ENCODE assay signal across 31 cellular contexts in the genomic region with DNA sequence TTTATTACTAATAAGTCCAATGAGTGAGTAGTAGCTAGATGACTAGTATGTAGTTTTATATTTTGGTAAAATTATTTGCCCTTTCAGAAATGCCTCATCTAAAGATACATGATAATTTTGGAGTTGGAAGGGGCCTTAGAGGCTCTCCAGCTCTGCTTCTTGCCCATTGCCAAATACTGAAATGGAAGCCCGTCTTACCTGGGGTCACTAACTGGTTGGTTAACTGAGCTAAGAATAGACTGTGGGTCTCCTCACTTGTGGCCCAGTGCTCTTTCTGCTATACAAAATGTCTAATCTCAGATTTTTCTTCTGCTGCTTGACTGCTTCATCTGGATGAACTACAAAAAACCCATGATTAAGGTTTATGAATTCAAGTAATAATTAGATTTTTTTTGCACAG.
"Had no signal": no experiment of that assay in that cellular context is flagged by ENCODE, and none has a peak within 500 bp of the region (broad histone marks: within the 10 kb centered on the region; RNA-seq: fewer than 3 reads in every experiment).

No MANE protein-coding gene starts in this region.

- H3K9me3 ChIP-seq: left lung, lower lobe of right lung, mucosa of descending colon, pancreas, prostate gland, stomach, testis, thyroid gland, upper lobe of right lung had no signal

- FAIRE-seq: islet of Langerhans, kidney, pancreas, urothelium cell line had no signal

- H3K27me3 ChIP-seq: left lung, pancreas, stomach, testis, thyroid gland, upper lobe of right lung had no signal

- H3K4me1 ChIP-seq: left lung, lower lobe of right lung, pancreas, prostate gland, stomach, testis, thyroid gland, upper lobe of right lung had no signal

- H3K4me1 Mint-ChIP-seq: immature natural killer cell; memory B cell; naive thymus-derived CD4-positive, alpha-beta T cell; stimulated activated naive B cell treated with anti-CD40 and anti-IgM and Interleukin-4, amounts not matched to agents 10 μg/mL and 1 μg/mL and 100 μg/mL, for 72 hours had no signal

- H3K4me3 ChIP-seq: left lung, lower lobe of right lung, mucosa of descending colon, pancreas, prostate gland, skin epidermis, stomach, testis, thyroid gland, upper lobe of right lung had no signal

- H3K27ac Mint-ChIP-seq: immature natural killer cell; memory B cell; naive thymus-derived CD4-positive, alpha-beta T cell; natural killer cell treated with Interleukin-12 subunit alpha and Interleukin-12 subunit beta and Interleukin-15 and Interleukin-18, amount 100 ng/mL, for 72 hours; stimulated activated naive B cell treated with anti-CD40 and anti-IgM and Interleukin-4, amounts not matched to agents 10 μg/mL and 1 μg/mL and 100 μg/mL, for 72 hours had no signal

- H3K36me3 ChIP-seq: pancreas, prostate gland had no signal

- H3K9me3 Mint-ChIP-seq: immature natural killer cell; memory B cell; natural killer cell treated with Interleukin-12 subunit alpha and Interleukin-12 subunit beta and Interleukin-15 and Interleukin-18, amount 100 ng/mL, for 72 hours; stimulated activated naive B cell treated with anti-CD40 and anti-IgM and Interleukin-4, amounts not matched to agents 10 μg/mL and 1 μg/mL and 100 μg/mL, for 72 hours had no signal

- ATAC-seq: left colon; left lung; lower lobe of right lung; mucosa of descending colon; naive thymus-derived CD4-positive, alpha-beta T cell; natural killer cell treated with Interleukin-12 subunit alpha and Interleukin-12 subunit beta and Interleukin-15 and Interleukin-18, amount 100 ng/mL, for 72 hours; pancreas; right cardiac atrium; sciatic nerve; stimulated activated naive B cell treated with anti-CD40 and anti-IgM and Interleukin-4, amounts not matched to agents 10 μg/mL and 1 μg/mL and 100 μg/mL, for 72 hours; stimulated activated naive CD8-positive, alpha-beta T cell treated with anti-CD3 and anti-CD28 coated beads, Interleukin-15, Interleukin-2, amounts not matched to agents 100 U/mL and 50 U/mL, for 24 hours; upper lobe of right lung had no signal

- H3K27ac ChIP-seq: left lung, lower lobe of right lung, pancreas, prostate gland, skin epidermis, stomach, testis, thyroid gland, upper lobe of right lung had no signal

- H3K36me3 Mint-ChIP-seq: natural killer cell treated with Interleukin-12 subunit alpha and Interleukin-12 subunit beta and Interleukin-15 and Interleukin-18, amount 100 ng/mL, for 72 hours had no signal

- H3K27me3 Mint-ChIP-seq: memory B cell; naive thymus-derived CD4-positive, alpha-beta T cell; natural killer cell treated with Interleukin-12 subunit alpha and Interleukin-12 subunit beta and Interleukin-15 and Interleukin-18, amount 100 ng/mL, for 72 hours; stimulated activated naive B cell treated with anti-CD40 and anti-IgM and Interleukin-4, amounts not matched to agents 10 μg/mL and 1 μg/mL and 100 μg/mL, for 72 hours had no signal

- H3K4me3 Mint-ChIP-seq: immature natural killer cell; memory B cell; naive thymus-derived CD4-positive, alpha-beta T cell; natural killer cell treated with Interleukin-12 subunit alpha and Interleukin-12 subunit beta and Interleukin-15 and Interleukin-18, amount 100 ng/mL, for 72 hours; stimulated activated naive B cell treated with anti-CD40 and anti-IgM and Interleukin-4, amounts not matched to agents 10 μg/mL and 1 μg/mL and 100 μg/mL, for 72 hours had no signal

- DNase-seq: hypothalamus; immature natural killer cell; kidney; left colon; left lung; lower lobe of right lung; midbrain; mucosa of descending colon; naive thymus-derived CD4-positive, alpha-beta T cell; pancreas; posterior cingulate gyrus; retina; right cardiac atrium; stimulated activated CD4-positive, alpha-beta T cell treated with anti-CD3 and anti-CD28 coated beads, Interleukin-12 subunit alpha, Interleukin-12 subunit beta, amount 100 ng/mL, for 4 hours; stimulated activated CD4-positive, alpha-beta T cell treated with anti-CD3 and anti-CD28 coated beads, Interleukin-15, amount 100 ng/mL, for 24 hours; stimulated activated CD4-positive, alpha-beta T cell treated with anti-CD3 and anti-CD28 coated beads, Interleukin-2, amount 100 ng/mL, for 24 hours; stimulated activated CD4-positive, alpha-beta T cell treated with anti-CD3 and anti-CD28 coated beads, Interleukin-4, amount 100 ng/mL, for 1 hour; stimulated activated naive B cell treated with anti-CD40 and anti-IgM and Interleukin-4, amounts not matched to agents 10 μg/mL and 1 μg/mL and 100 μg/mL, for 72 hours; stimulated activated naive CD8-positive, alpha-beta T cell treated with anti-CD3 and anti-CD28 coated beads, Interleukin-15, Interleukin-2, amounts not matched to agents 100 U/mL and 50 U/mL, for 24 hours; stomach; testis; thyroid gland; trophoblast cell; upper lobe of right lung had no signal
